Comparison of ENCODE assay signal across 8 cellular contexts in the genomic region with DNA sequence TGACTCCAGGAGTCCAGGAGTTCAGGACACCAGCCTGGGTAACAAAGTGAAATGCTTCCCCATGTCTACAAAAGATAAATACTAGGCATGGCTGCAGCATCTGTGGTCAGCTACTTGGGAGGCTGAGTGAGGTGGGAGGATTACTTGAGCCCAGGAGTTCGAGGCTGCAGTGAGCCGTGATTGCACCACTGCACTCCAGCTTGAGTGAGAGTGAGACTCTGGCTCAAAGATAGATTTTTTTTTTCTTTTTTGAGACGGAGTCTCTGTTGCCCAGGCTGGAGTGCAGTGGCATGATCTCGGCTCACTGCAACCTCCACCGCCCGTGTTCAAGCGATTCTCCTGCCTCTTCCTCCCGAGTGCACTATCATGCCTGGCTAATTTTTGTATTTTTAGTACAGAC. TPM values are rescaled to one million over a fixed set of nuclear protein-coding genes. Genes with fewer than 3 reads are reported as not detected.
A peak's percentile ranks its signal among the peaks of the same experiment; 100 is the strongest.
DNase-seq lines count a peak whose midpoint lies in the region; ATAC-seq and TF ChIP-seq lines count a peak whose summit lies in the region.
"Not testable (repeated sequence)": the region's sequence is repeated elsewhere in the genome, so short reads cannot be mapped to it uniquely, and the experiment has no call there.

No MANE protein-coding gene starts in this region.

- peak overlapping the region; percentile 98; the same call in 1 of the 2 replicates for H3K4me3 Mint-ChIP-seq in WTC11

- H3K27ac Mint-ChIP-seq in WTC11, result not testable (repeated sequence)

- not testable (repeated sequence) for ATAC-seq in WTC11, heart right ventricle

- H3K27me3 ChIP-seq in BLaER1 treated with 17β-estradiol and CSF1 and Interleukin-3, amounts not matched to agents 10 nM and 100 nM; MG63; heart right ventricle; sigmoid colon; transverse colon: not testable (repeated sequence)

- H4K20me1 ChIP-seq in BLaER1 treated with 17β-estradiol and CSF1 and Interleukin-3, amounts not matched to agents 10 nM and 100 nM, result peaks cover 0 to 49% (median 6%) of the 10 kb centered on the region in 11 experiments; a peak in 11 of 22 replicates

- TF ChIP-seq CTCF in WTC11 (IDR thresholded peaks at IDR 0.05); heart right ventricle (IDR thresholded peaks at IDR 0.05); sigmoid colon (IDR thresholded peaks at IDR 0.05); transverse colon (IDR thresholded peaks at IDR 0.05): not testable (repeated sequence)

- not testable (repeated sequence) for DNase-seq in MG63; WTC11 (ENCODE audit: low spot score); caudate nucleus (lab: John Stamatoyannopoulos, UW); heart right ventricle; sigmoid colon; transverse colon

- H3K9me3 ChIP-seq in BLaER1 treated with 17β-estradiol and CSF1 and Interleukin-3, amounts not matched to agents 10 nM and 100 nM (replicated peaks in 1 of 11); MG63; heart right ventricle; mesodermal cell (ENCODE audit: control insufficient read depth, low read length); sigmoid colon; transverse colon: not testable (repeated sequence)

- WGBS in heart right ventricle, 2 donors, result 54 to 59% methylated on average over 8 of the region's 8 CpGs
- 88 to 90% methylated on average over 8 of the region's 8 CpGs for WGBS in mesodermal cell (ENCODE audit: insufficient coverage in 2 of 2), 2 experiments
- WGBS in sigmoid colon, 2 donors, result 85 to 92% methylated on average over 8 of the region's 8 CpGs
- 88 to 90% methylated on average over 5 to 8 of the region's 8 CpGs for WGBS in transverse colon (ENCODE audit: low coverage in 1 of 2), 2 donors

- CTCF ChIA-PET in WTC11 (lab: Charles Lee), result interaction anchor here (1.0 to 3.4 kb wide), 2 partner anchors 91 to 141 kb away, joined by 3 to 21 read pairs; no protein-coding TSS in a partner anchor

- POLR2A ChIA-PET in WTC11 (lab: Charles Lee), result interaction anchor here (1.6 kb wide), 1 partner anchor 40 kb away, joined by 17 read pairs; a partner anchor contains a TSS

- in situ Hi-C loops in transverse colon (cut with MboI; ENCODE audit: low pct_ligation_motif_present in 1 of 4, low pct_unique_long_range_greater_than_20kb in 1 of 4, low sequenced_read_pairs in 3 of 4), result not testable (repeated sequence)

- intact Hi-C loops in heart right ventricle (cut with DNase I), result loop anchor here in 6 of 10 donors (2.0 to 10.0 kb wide), 5 partner anchors 42 to 72 kb away; a partner anchor contains a TSS
- intact Hi-C loops in sigmoid colon (cut with DNase I), result loop anchor here (5.0 kb wide), 1 partner anchor 37 kb away; no protein-coding TSS in a partner anchor
- intact Hi-C loops in transverse colon (cut with DNase I; ENCODE audit: low total_unique reads), result not testable (repeated sequence)

- peaks cover 21% of the 10 kb centered on the region for H3K4me1 Mint-ChIP-seq in WTC11

- peak overlapping the region in 10 of 11 experiments; percentile 93 to 98 (median 96); a peak in 18 of 22 replicates for H3K9ac ChIP-seq in BLaER1 treated with 17β-estradiol and CSF1 and Interleukin-3, amounts not matched to agents 10 nM and 100 nM

- H3K4me2 ChIP-seq in BLaER1 treated with 17β-estradiol and CSF1 and Interleukin-3, amounts not matched to agents 10 nM and 100 nM, result peak overlapping the region; percentile 76 to 96 (median 89)

- H3K27me3 Mint-ChIP-seq in WTC11 (ENCODE audit: low read depth), result not testable (repeated sequence)

- not testable (repeated sequence) for TF ChIP-seq POLR2A in sigmoid colon (IDR thresholded peaks at IDR 0.05); transverse colon (IDR thresholded peaks at IDR 0.05)

- peak overlapping the region in 5 of 10 experiments; percentile 91 to 99 (median 97); a peak in 5 of 20 replicates for H3K4me3 ChIP-seq in BLaER1 treated with 17β-estradiol and CSF1 and Interleukin-3, amounts not matched to agents 10 nM and 100 nM
- H3K4me3 ChIP-seq in MG63, result peak overlapping the region; percentile 94
- peak overlapping the region in 4 of 10 donors; percentile 79 to 89 (median 86) for H3K4me3 ChIP-seq in heart right ventricle
- H3K4me3 ChIP-seq in mesodermal cell (ENCODE audit: extremely low read depth, insufficient read depth, low read length, poor library complexity, severe bottlenecking); transverse colon: not testable (repeated sequence)
- H3K4me3 ChIP-seq in sigmoid colon, result peak overlapping the region in 3 of 4 donors; percentile 71 to 98 (median 91)

- peaks cover 35 to 56% (median 44%) of the 10 kb centered on the region in 11 experiments for H3K36me3 ChIP-seq in BLaER1 treated with 17β-estradiol and CSF1 and Interleukin-3, amounts not matched to agents 10 nM and 100 nM
- H3K36me3 ChIP-seq in MG63 (peaks cover 27% of the 10 kb centered on the region), heart right ventricle (peaks cover 0 to 53% (median 28%) of the 10 kb centered on the region in 9 donors), mesodermal cell (ENCODE audit: control insufficient read depth, insufficient read depth, low read length) (peaks cover 43% of the 10 kb centered on the region), sigmoid colon (peaks cover 8 to 51% (median 29%) of the 10 kb centered on the region in 4 donors)
- H3K36me3 ChIP-seq in transverse colon, result not testable (repeated sequence)

- H3K4me1 ChIP-seq in BLaER1 treated with 17β-estradiol and CSF1 and Interleukin-3, amounts not matched to agents 10 nM and 100 nM, result peaks cover 33 to 63% (median 55%) of the 10 kb centered on the region in 10 experiments
- H3K4me1 ChIP-seq in heart right ventricle (peaks cover 11 to 56% (median 48%) of the 10 kb centered on the region in 9 donors), mesodermal cell (ENCODE audit: control insufficient read depth, insufficient read depth, low read length, poor library complexity, severe bottlenecking) (peaks cover 19% of the 10 kb centered on the region), sigmoid colon (peaks cover 0 to 49% (median 42%) of the 10 kb centered on the region in 4 donors), transverse colon (peaks cover 22 to 44% (median 35%) of the 10 kb centered on the region in 4 donors)

- H3K9me3 Mint-ChIP-seq in WTC11, result not testable (repeated sequence)

- H3K27ac ChIP-seq in BLaER1 treated with 17β-estradiol and CSF1 and Interleukin-3, amounts not matched to agents 10 nM and 100 nM, result peak overlapping the region in 9 of 11 experiments; percentile 90 to 97 (median 93); a peak in 17 of 22 replicates
- H3K27ac ChIP-seq in caudate nucleus (ENCODE audit: low read depth, low read length) (peak overlapping the region; percentile 94), heart right ventricle (peak overlapping the region; percentile 92 to 100 (median 98)), mesodermal cell (ENCODE audit: low read depth, low read length, severe bottlenecking) (peak overlapping the region; percentile 94), sigmoid colon (peak overlapping the region; percentile 93 to 98 (median 97)), transverse colon (peak overlapping the region; percentile 96 to 97 (median 96))

- not testable (repeated sequence) for TF ChIP-seq EP300 in sigmoid colon (IDR thresholded peaks at IDR 0.05); transverse colon (IDR thresholded peaks at IDR 0.05; ENCODE audit: low read depth)

- H3K36me3 Mint-ChIP-seq in WTC11, result peaks cover 31% of the 10 kb centered on the region

RNA-seq across cellular contexts. Expression of a gene that starts 1.2 kb away (rescaled TPM):
- total RNA-seq in MG63 (2014; rRNA removed; shearing (Covaris generic); ENCODE audit: low replicate concordance), result 25.2 and 43.7 TPM in 2 replicates
- total RNA-seq in WTC11 (2021), result 56.8 to 63.0 TPM (median 59.8 TPM) in 3 replicates
- total RNA-seq in heart right ventricle, result 1,000 to 10,000 TPM in 1 of 10 donors, 100 to 1,000 TPM in 9; 470 to 1,066 (median 788) TPM
- polyA plus RNA-seq in heart right ventricle, result 100 to 1,000 TPM; 154 to 171 TPM
- polyA plus RNA-seq in mesodermal cell (2013, experiment 1 of 2), result 49.3 TPM
- polyA plus RNA-seq in mesodermal cell (2013, experiment 2 of 2), result 44.0 TPM
- 100 to 1,000 TPM in 2 of 4 donors, 10 to 100 TPM in 2; 83.9 to 121 (median 96.9) TPM for total RNA-seq in sigmoid colon
- 10 to 100 TPM; 33.0 to 61.5 (median 58.0) TPM for polyA plus RNA-seq in sigmoid colon
- total RNA-seq in transverse colon, result 10 to 100 TPM; 72.1 to 92.8 (median 75.6) TPM

RNA-seq across cellular contexts. Expression of a gene that starts 40.3 kb away (rescaled TPM):
- total RNA-seq in MG63 (2014; rRNA removed; shearing (Covaris generic); ENCODE audit: low replicate concordance), result 33.8 and 35.9 TPM in 2 replicates
- total RNA-seq in WTC11 (2021), result 65.6 to 75.1 TPM (median 67.4 TPM) in 3 replicates
- 10 to 100 TPM; 10.2 to 17.4 (median 15.0) TPM for total RNA-seq in heart right ventricle
- 10 to 100 TPM; 25.5 to 35.2 TPM for polyA plus RNA-seq in heart right ventricle
- 42.0 TPM for polyA plus RNA-seq in mesodermal cell (2013, experiment 1 of 2)
- 36.8 TPM for polyA plus RNA-seq in mesodermal cell (2013, experiment 2 of 2)
- total RNA-seq in sigmoid colon, result 10 to 100 TPM; 23.7 to 31.2 (median 27.4) TPM
- polyA plus RNA-seq in sigmoid colon, result 10 to 100 TPM; 12.7 to 32.6 (median 18.0) TPM
- 10 to 100 TPM; 24.4 to 33.6 (median 27.7) TPM for total RNA-seq in transverse colon

RNA-seq across cellular contexts. Expression of a gene that starts 44.5 kb away (rescaled TPM):
- 124 and 169 TPM in 2 replicates for total RNA-seq in MG63 (2014; rRNA removed; shearing (Covaris generic); ENCODE audit: low replicate concordance)
- total RNA-seq in WTC11 (2021), result 46.9 to 73.8 TPM (median 67.3 TPM) in 3 replicates
- 10 to 100 TPM; 27.3 to 95.3 (median 44.4) TPM for total RNA-seq in heart right ventricle
- 100 to 1,000 TPM in 1 of 2 donors, 10 to 100 TPM in 1; 53.0 to 102 TPM for polyA plus RNA-seq in heart right ventricle
- polyA plus RNA-seq in mesodermal cell (2013, experiment 1 of 2), result 148 TPM
- polyA plus RNA-seq in mesodermal cell (2013, experiment 2 of 2), result 133 TPM
- total RNA-seq in sigmoid colon, result 10 to 100 TPM; 41.1 to 76.2 (median 51.0) TPM
- polyA plus RNA-seq in sigmoid colon, result 10 to 100 TPM in 2 of 3 donors, 1 to 10 TPM in 1; 5.4 to 40.9 (median 16.2) TPM
- 10 to 100 TPM; 28.8 to 56.3 (median 41.2) TPM for total RNA-seq in transverse colon

RNA-seq across cellular contexts. Expression of a gene that starts 52.8 kb away (rescaled TPM):
- 43.8 and 57.2 TPM in 2 replicates for total RNA-seq in MG63 (2014; rRNA removed; shearing (Covaris generic); ENCODE audit: low replicate concordance)
- total RNA-seq in WTC11 (2021) (45.3 to 50.2 TPM (median 45.6 TPM) in 3 replicates), heart right ventricle (10 to 100 TPM; 35.5 to 47.8 (median 39.0) TPM), sigmoid colon (10 to 100 TPM; 46.6 to 86.7 (median 66.6) TPM), transverse colon (100 to 1,000 TPM; 140 to 265 (median 201) TPM)
- polyA plus RNA-seq in heart right ventricle (10 to 100 TPM; 23.3 to 44.7 TPM), sigmoid colon (10 to 100 TPM; 26.4 to 61.2 (median 28.9) TPM)
- 39.0 TPM for polyA plus RNA-seq in mesodermal cell (2013, experiment 1 of 2)
- polyA plus RNA-seq in mesodermal cell (2013, experiment 2 of 2), result 33.1 TPM
